38 cellular contexts compared by ENCODE assay signal in the genomic region with DNA sequence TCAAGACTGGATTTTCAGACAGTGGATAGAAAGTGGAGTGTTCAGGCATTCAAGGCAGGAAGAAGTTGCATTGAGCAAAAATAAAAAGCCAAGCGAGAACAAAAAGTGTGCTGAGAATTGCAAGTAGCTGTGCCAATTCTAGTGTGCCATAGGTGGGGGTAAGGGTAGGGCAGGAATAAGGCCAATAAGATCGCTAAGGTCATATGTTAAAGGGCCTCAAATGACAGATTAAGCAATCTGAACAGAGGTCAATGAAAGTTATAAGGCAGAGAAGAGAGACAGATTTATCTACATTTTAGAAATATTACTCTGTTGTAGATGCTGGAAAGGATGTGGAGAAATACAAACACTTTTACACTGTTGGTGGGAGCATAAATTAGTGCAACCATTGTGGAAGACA.
"Had no signal": no experiment of that assay in that cellular context is flagged by ENCODE, and none has a peak within 500 bp of the region (broad histone marks: within the 10 kb centered on the region; RNA-seq: fewer than 3 reads in every experiment).

No MANE protein-coding gene starts in this region.

- DNase-seq: activated B cell treated with CpG ODN at 0.5 μM for 24 hours; activated CD4-positive, alpha-beta memory T cell treated with anti-CD3 and anti-CD28 coated beads for 36 hours; activated CD4-positive, alpha-beta T cell treated with anti-CD3 and anti-CD28 coated beads for 4 hours; activated CD4-positive, alpha-beta T cell treated with anti-CD3 and anti-CD28 coated beads, Interleukin-2, amount 10 ng/mL, durations not matched to agents 24 days and 14 days; activated CD4-positive, alpha-beta T cell treated with anti-CD3 and anti-CD28 coated beads, Interleukin-2, amount 50 U/mL, for 1 hour; activated CD4-positive, alpha-beta T cell treated with anti-CD3 and anti-CD28 coated beads, Interleukin-2, amount 50 U/mL, for 4 hours; activated CD4-positive, CD25-positive, alpha-beta regulatory T cell treated with anti-CD3 and anti-CD28 coated beads, Interleukin-2, amount 50 U/mL, for 72 hours; activated CD8-positive, alpha-beta memory T cell treated with anti-CD3 and anti-CD28 coated beads, Interleukin-2, amount 50 U/mL, for 4 hours; activated CD8-positive, alpha-beta T cell treated with anti-CD3 and anti-CD28 coated beads for 36 hours; activated effector memory CD4-positive, alpha-beta T cell treated with anti-CD3 and anti-CD28 coated beads, Interleukin-2, amount 50 U/mL, for 16 hours; activated gamma-delta T cell treated with Interleukin-2 at 50 U/mL for 16 hours; activated naive CD4-positive, alpha-beta T cell; activated naive CD4-positive, alpha-beta T cell treated with anti-CD3 and anti-CD28 coated beads for 36 hours; activated naive CD4-positive, alpha-beta T cell treated with anti-CD3 and anti-CD28 coated beads, Interleukin-2, amount 50 U/mL, for 16 hours; activated naive CD8-positive, alpha-beta T cell treated with anti-CD3 and anti-CD28 coated beads for 36 hours; activated T-cell treated with anti-CD3 and anti-CD28 coated beads for 4 hours; activated T-cell treated with anti-CD3 and anti-CD28 coated beads, Interleukin-2, amount 50 U/mL, for 1 hour; activated T-cell treated with anti-CD3 and anti-CD28 coated beads, Interleukin-2, amount 50 U/mL, for 4 hours; activated T-cell treated with anti-CD3 and anti-CD28 coated beads, Interleukin-2, amount 50 U/mL, for 72 hours; adrenal gland; amniotic stem cell; aorta; body of pancreas; caudate nucleus; cerebellar nuclear complex; T-helper 1 cell; T-helper 2 cell; T-helper 9 cell had no signal

- H3K9me3 Mint-ChIP-seq: activated B cell treated with CpG ODN at 0.5 μM for 24 hours; activated CD8-positive, alpha-beta T cell treated with anti-CD3 and anti-CD28 coated beads for 36 hours; activated naive CD4-positive, alpha-beta T cell treated with anti-CD3 and anti-CD28 coated beads for 36 hours; activated naive CD4-positive, alpha-beta T cell treated with anti-CD3 and anti-CD28 coated beads, Interleukin-2, amount 50 U/mL, for 72 hours; activated naive CD8-positive, alpha-beta T cell treated with anti-CD3 and anti-CD28 coated beads for 36 hours; activated T-cell treated with anti-CD3 and anti-CD28 coated beads, Interleukin-2, amount 50 U/mL, for 72 hours; activated T-helper 1 cell treated with anti-CD3 and anti-CD28 coated beads, Interleukin-12 subunit alpha, Interleukin-12 subunit beta, Interleukin-2, Interleukin-4 antibody, amounts not matched to agents 30 ng/mL and 10 ng/mL and 1 ng/mL, durations not matched to agents 14 hours and 24 hours and 36 hours; activated T-helper 17 cell treated with anti-CD3 and anti-CD28 coated beads, Interleukin-2, amount 50 U/mL, for 72 hours; central memory CD8-positive, alpha-beta T cell; T-helper 1 cell treated with Interleukin-12 subunit alpha and Interleukin-12 subunit beta and Interleukin-4 antibody, amounts not matched to agents 30 μg/mL and 1 μg/mL, for 36 hours; T-helper 2 cell treated with Interferon-gamma antibody and Interleukin-4, amounts not matched to agents 5 μg/mL and 100 μg/mL, for 36 hours had no signal

- FAIRE-seq: astrocyte, bronchial epithelial cell had no signal

- H3K4me3 Mint-ChIP-seq: activated B cell treated with CpG ODN at 0.5 μM for 24 hours; activated CD4-positive, alpha-beta memory T cell treated with anti-CD3 and anti-CD28 coated beads for 36 hours; activated CD4-positive, alpha-beta T cell treated with anti-CD3 and anti-CD28 coated beads, Interleukin-2, amount 10 ng/mL, durations not matched to agents 24 days and 14 days; activated CD8-positive, alpha-beta T cell treated with anti-CD3 and anti-CD28 coated beads for 36 hours; activated naive CD4-positive, alpha-beta T cell treated with anti-CD3 and anti-CD28 coated beads for 36 hours; activated naive CD8-positive, alpha-beta T cell treated with anti-CD3 and anti-CD28 coated beads for 36 hours; activated T-cell treated with anti-CD3 and anti-CD28 coated beads, Interleukin-2, amount 50 U/mL, for 4 hours; activated T-cell treated with anti-CD3 and anti-CD28 coated beads, Interleukin-2, amount 50 U/mL, for 72 hours; activated T-helper 1 cell treated with anti-CD3 and anti-CD28 coated beads, Interleukin-12 subunit alpha, Interleukin-12 subunit beta, Interleukin-2, Interleukin-4 antibody, amounts not matched to agents 30 ng/mL and 10 ng/mL and 1 ng/mL, durations not matched to agents 14 hours and 24 hours and 36 hours; activated T-helper 17 cell treated with anti-CD3 and anti-CD28 coated beads, Interleukin-2, amount 50 U/mL, for 72 hours; central memory CD8-positive, alpha-beta T cell; T-helper 1 cell treated with Interleukin-12 subunit alpha and Interleukin-12 subunit beta and Interleukin-4 antibody, amounts not matched to agents 30 μg/mL and 1 μg/mL, for 36 hours; T-helper 2 cell treated with Interferon-gamma antibody and Interleukin-4, amounts not matched to agents 5 μg/mL and 100 μg/mL, for 36 hours had no signal

- H3K27me3 Mint-ChIP-seq: activated B cell treated with CpG ODN at 0.5 μM for 24 hours; activated CD4-positive, alpha-beta memory T cell treated with anti-CD3 and anti-CD28 coated beads for 36 hours; activated CD4-positive, alpha-beta T cell treated with anti-CD3 and anti-CD28 coated beads, Interleukin-2, amount 10 ng/mL, durations not matched to agents 24 days and 14 days; activated CD8-positive, alpha-beta T cell treated with anti-CD3 and anti-CD28 coated beads for 36 hours; activated naive CD8-positive, alpha-beta T cell treated with anti-CD3 and anti-CD28 coated beads for 36 hours; activated T-helper 17 cell treated with anti-CD3 and anti-CD28 coated beads, Interleukin-2, amount 50 U/mL, for 72 hours; central memory CD8-positive, alpha-beta T cell had no signal

- H3K27me3 ChIP-seq: adrenal gland, body of pancreas, cardiac muscle cell had no signal

- H3K4me1 ChIP-seq: body of pancreas had no signal

- H3K27ac ChIP-seq: adrenal gland, body of pancreas, cardiac muscle cell, VCaP had no signal

- H3K4me3 ChIP-seq: adrenal gland, body of pancreas, cardiac muscle cell had no signal

- H3K27ac Mint-ChIP-seq: activated B cell treated with CpG ODN at 0.5 μM for 24 hours; activated CD4-positive, alpha-beta memory T cell treated with anti-CD3 and anti-CD28 coated beads for 36 hours; activated CD4-positive, alpha-beta T cell treated with anti-CD3 and anti-CD28 coated beads, Interleukin-2, amount 10 ng/mL, durations not matched to agents 24 days and 14 days; activated CD8-positive, alpha-beta T cell treated with anti-CD3 and anti-CD28 coated beads for 36 hours; activated naive CD4-positive, alpha-beta T cell treated with anti-CD3 and anti-CD28 coated beads for 36 hours; activated naive CD4-positive, alpha-beta T cell treated with anti-CD3 and anti-CD28 coated beads, Interleukin-2, amount 50 U/mL, for 72 hours; activated naive CD8-positive, alpha-beta T cell treated with anti-CD3 and anti-CD28 coated beads for 36 hours; activated T-cell treated with anti-CD3 and anti-CD28 coated beads, Interleukin-2, amount 50 U/mL, for 72 hours; activated T-helper 1 cell treated with anti-CD3 and anti-CD28 coated beads, Interleukin-12 subunit alpha, Interleukin-12 subunit beta, Interleukin-2, Interleukin-4 antibody, amounts not matched to agents 30 ng/mL and 10 ng/mL and 1 ng/mL, durations not matched to agents 14 hours and 24 hours and 36 hours; activated T-helper 17 cell treated with anti-CD3 and anti-CD28 coated beads, Interleukin-2, amount 50 U/mL, for 72 hours; T-helper 1 cell treated with Interleukin-12 subunit alpha and Interleukin-12 subunit beta and Interleukin-4 antibody, amounts not matched to agents 30 μg/mL and 1 μg/mL, for 36 hours; T-helper 2 cell treated with Interferon-gamma antibody and Interleukin-4, amounts not matched to agents 5 μg/mL and 100 μg/mL, for 36 hours had no signal

- H3K9me3 ChIP-seq: adrenal gland, body of pancreas had no signal

- ATAC-seq: activated CD8-positive, alpha-beta T cell treated with anti-CD3 and anti-CD28 coated beads for 36 hours; activated naive CD4-positive, alpha-beta T cell treated with anti-CD3 and anti-CD28 coated beads, Interleukin-2, amount 50 U/mL, for 72 hours; activated T-cell treated with anti-CD3 and anti-CD28 coated beads, Interleukin-2, amount 50 U/mL, for 4 hours; activated T-cell treated with anti-CD3 and anti-CD28 coated beads, Interleukin-2, amount 50 U/mL, for 72 hours; activated T-helper 17 cell treated with anti-CD3 and anti-CD28 coated beads, Interleukin-2, amount 50 U/mL, for 72 hours; body of pancreas had no signal

- H3K4me1 Mint-ChIP-seq: activated B cell treated with CpG ODN at 0.5 μM for 24 hours; activated CD4-positive, alpha-beta T cell treated with anti-CD3 and anti-CD28 coated beads, Interleukin-2, amount 10 ng/mL, durations not matched to agents 24 days and 14 days; central memory CD8-positive, alpha-beta T cell had no signal
